1 cellular context compared by ENCODE assay signal in the genomic region with DNA sequence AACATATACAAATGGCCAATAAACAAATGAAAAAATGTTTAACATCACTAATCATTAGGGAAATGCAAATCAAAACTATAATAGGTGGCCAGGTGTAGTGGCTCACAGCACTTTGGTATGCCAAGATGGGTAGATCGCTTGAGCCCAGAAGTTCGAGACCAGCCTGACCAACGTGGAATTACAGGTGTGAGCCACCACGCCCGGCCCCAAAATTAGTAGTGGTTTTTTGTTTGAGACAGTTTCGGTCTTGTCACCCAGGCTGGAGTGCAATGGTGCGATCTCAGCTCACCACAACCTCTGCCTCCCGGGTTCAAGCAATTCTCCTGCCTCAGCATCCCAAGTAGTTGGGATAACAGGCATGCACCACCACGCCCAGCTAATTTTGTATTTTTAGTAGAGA. TPM values are rescaled to one million over a fixed set of nuclear protein-coding genes. Genes with fewer than 3 reads are reported as not detected.
"Had no signal": no experiment of that assay in that cellular context is flagged by ENCODE, and none has a peak within 500 bp of the region (broad histone marks: within the 10 kb centered on the region; RNA-seq: fewer than 3 reads in every experiment).

No MANE protein-coding gene starts in this region.

RNA-seq across cellular contexts. Expression of a gene that starts 37.6 kb away (rescaled TPM):
- total RNA-seq: HT-29 had no signal
